In genomic region chr15:29747837-29748417, GRCh38 we compare ENCODE assay signal across 11 cellular contexts.
DNase-seq lines count a peak whose midpoint lies in the region; ATAC-seq, FAIRE-seq and TF ChIP-seq lines count a peak whose summit lies in the region.
"Had no signal": no experiment of that assay in that cellular context is flagged by ENCODE, and none has a peak within 500 bp of the region (broad histone marks: within the 10 kb centered on the region; RNA-seq: fewer than 3 reads in every experiment).

No MANE protein-coding gene starts in this region.

- H3K9me3 ChIP-seq in K562 (replicated peaks; ENCODE audit: control insufficient read depth, insufficient read depth, low read depth, low read length) (no peaks in the 10 kb centered on the region), lower lobe of right lung (no peaks in the 10 kb centered on the region)

- no peak for FAIRE-seq in K562 (lab: Jason Lieb, UNC)
- no peak for FAIRE-seq in GM19239 (lab: Jason Lieb, UNC)

- H3K27ac ChIP-seq in K562 (ENCODE audit: extremely low read depth, low read depth, low read length) (no peak overlapping the region), lower lobe of right lung (no peak overlapping the region)

- no peak overlapping the region for H3K4me3 ChIP-seq in AG09309 (ENCODE audit: control insufficient read depth, low read depth, low read length)
- H3K4me3 ChIP-seq in K562, result no peak overlapping the region
- H3K4me3 ChIP-seq in lower lobe of right lung, result no peak overlapping the region

- TF ChIP-seq CTCF in AG09309 (IDR thresholded peaks at IDR 0.05; ENCODE audit: control insufficient read depth, insufficient read depth, low read depth, low read length, missing control alignments) (peak; percentile 9), K562 (IDR thresholded peaks at IDR 0.05 in 2 of 3, conservative IDR thresholded peaks at IDR 0.05 in 1 of 3; ENCODE audit: insufficient read depth in 2 of 3, low read depth in 1 of 3, low read length in 3 of 3) (peak in 2 of 3 experiments; percentile 16 to 55; a peak in 3 of 6 replicates), lower lobe of right lung (IDR thresholded peaks at IDR 0.05) (peak; percentile 44)

- H3K27me3 Mint-ChIP-seq in stimulated activated naive CD8-positive, alpha-beta T cell treated with anti-CD3 and anti-CD28 coated beads, Interleukin-15, amount 100 ng/mL, for 72 hours, result peaks cover 19% of the 10 kb centered on the region
- H3K27me3 Mint-ChIP-seq: naive B cell had no signal

- DNase-seq in AG09309 (ENCODE audit: low read depth) (no peak), HS-27A (ENCODE audit: low read depth) (peak; percentile 8), K562 (ENCODE audit: extremely low read depth in 1 of 4, low spot score in 3 of 4) (no peak), lower lobe of right lung (no peak), NCI-H2196 treated with DMSO at 0.1 percent for 48 hours (lab: John Stamatoyannopoulos, UW; ENCODE audit: unreplicated experiment) (no peak), GM19239 (ENCODE audit: insufficient read length, low spot score) (no peak), NCI-H1417 treated with DMSO at 0.1 percent for 48 hours (lab: John Stamatoyannopoulos, UW) (no peak)
- no peak for DNase-seq in stimulated activated naive CD8-positive, alpha-beta T cell treated with anti-CD3 and anti-CD28 coated beads, Interleukin-15, amount 100 ng/mL, for 72 hours
- DNase-seq: amygdala, naive B cell, NCI-H1105 treated with DMSO at 0.1 percent for 48 hours had no signal

- H3K9me3 Mint-ChIP-seq in stimulated activated naive CD8-positive, alpha-beta T cell treated with anti-CD3 and anti-CD28 coated beads, Interleukin-15, amount 100 ng/mL, for 72 hours, result no peaks in the 10 kb centered on the region
- H3K9me3 Mint-ChIP-seq: naive B cell had no signal

- H3K27ac Mint-ChIP-seq in stimulated activated naive CD8-positive, alpha-beta T cell treated with anti-CD3 and anti-CD28 coated beads, Interleukin-15, amount 100 ng/mL, for 72 hours, result no peak overlapping the region
- H3K27ac Mint-ChIP-seq: naive B cell had no signal

- H3K36me3 ChIP-seq in K562 (ENCODE audit: control insufficient read depth, insufficient read depth, low read length) (peaks cover 8% of the 10 kb centered on the region; the same call in 2 of the 3 replicates), lower lobe of right lung (peaks cover 9% of the 10 kb centered on the region)

- H3K27me3 ChIP-seq in K562 (ENCODE audit: control insufficient read depth in 2 of 2, insufficient read depth in 2 of 2, low read length in 2 of 2), result no peaks in the 10 kb centered on the region
- H3K27me3 ChIP-seq in lower lobe of right lung (ENCODE audit: low read depth), result no peaks in the 10 kb centered on the region

- TF ChIP-seq EP300 in K562 (IDR thresholded peaks at IDR 0.05; ENCODE audit: low read length), result no peak

- TF ChIP-seq POLR2A in K562 (conservative IDR thresholded peaks at IDR 0.05), result no peak

- H3K4me1 ChIP-seq in K562 (replicated peaks in 1 of 2; ENCODE audit: control insufficient read depth in 2 of 2, insufficient read depth in 2 of 2, low read length in 2 of 2), result no peaks in the 10 kb centered on the region
- no peaks in the 10 kb centered on the region for H3K4me1 ChIP-seq in lower lobe of right lung

- H4K20me1 ChIP-seq in K562 (replicated peaks; ENCODE audit: control insufficient read depth, insufficient read depth, low read length), result 0 out of 2 replicates have a peak, but pooled peaks cover 3% of the 10 kb centered on the region

- peak; percentile 46 to 62 for TF ChIP-seq RAD21 in K562 (CRISPR knock-in tag; conservative IDR thresholded peaks at IDR 0.05 in 1 of 2, IDR thresholded peaks at IDR 0.05 in 1 of 2)

- no peaks in the 10 kb centered on the region for H3K4me1 Mint-ChIP-seq in stimulated activated naive CD8-positive, alpha-beta T cell treated with anti-CD3 and anti-CD28 coated beads, Interleukin-15, amount 100 ng/mL, for 72 hours
- H3K4me1 Mint-ChIP-seq: naive B cell had no signal

- CTCF ChIA-PET in K562 (lab: Yijun Ruan, JAX; ENCODE audit: low intra/inter-chr PET ratio), result interaction anchor here (0.7 to 1.9 kb wide), 4 partner anchors 176 to 327 kb away, joined by 3 to 18 read pairs (median 4); no protein-coding TSS in a partner anchor

- in situ Hi-C loops in K562 (cut with MboI), result no loop called here

- 60% methylated on average over 3 of the region's 3 CpGs for WGBS in K562 (ENCODE audit: insufficient coverage, low coverage, missing lambda C conversion rate)

- no peaks in the 10 kb centered on the region for H3K79me2 ChIP-seq in K562 (ENCODE audit: control insufficient read depth, insufficient read depth, low read length)

- H3K9ac ChIP-seq in K562 (ENCODE audit: insufficient read depth in 1 of 2, low read depth in 2 of 2, low read length in 2 of 2), result no peak overlapping the region

- POLR2A ChIA-PET in K562 (lab: Yijun Ruan, JAX), result interaction anchor here (0.6 kb wide), 1 partner anchor 179 kb away, joined by 3 read pairs; no protein-coding TSS in a partner anchor

- H3K4me3 Mint-ChIP-seq in stimulated activated naive CD8-positive, alpha-beta T cell treated with anti-CD3 and anti-CD28 coated beads, Interleukin-15, amount 100 ng/mL, for 72 hours, result no peak overlapping the region
- H3K4me3 Mint-ChIP-seq: naive B cell had no signal

- no peak for ATAC-seq in K562
- no peak for ATAC-seq in lower lobe of right lung
- ATAC-seq in stimulated activated naive CD8-positive, alpha-beta T cell treated with anti-CD3 and anti-CD28 coated beads, Interleukin-15, amount 100 ng/mL, for 72 hours, result no peak

- intact Hi-C loops in K562 (cut with micrococcal nuclease), result loop anchor here (1.0 kb wide), 1 partner anchor 178 kb away; no protein-coding TSS in a partner anchor
- intact Hi-C loops in lower lobe of right lung (cut with DNase I), result no loop called here

- BruUV-seq in K562 (replicated peaks; lab: Mats Ljungman, UMichigan), result no TSS peak

- H3K4me2 ChIP-seq in K562 (ENCODE audit: insufficient read depth, low read length), result no peak overlapping the region

- no peaks in the 10 kb centered on the region for H3K9me1 ChIP-seq in K562 (ENCODE audit: control insufficient read depth, insufficient read depth, low read length)

- H2AFZ ChIP-seq in K562 (ENCODE audit: low read depth, low read length), result no peak overlapping the region

TF ChIP-seq in K562, 482 proteins besides CTCF, POLR2A, EP300 and RAD21:
- TF ChIP-seq CEBPB (tag; IDR thresholded peaks at IDR 0.05) (peak; percentile 71; the same call in 1 of the 2 replicates), CEBPG (CRISPR knock-in tag; IDR thresholded peaks at IDR 0.05) (no peak), CEBPG (tag; conservative IDR thresholded peaks at IDR 0.05 in 1 of 2, IDR thresholded peaks at IDR 0.05 in 1 of 2) (peak; percentile 55 to 71; a peak in 3 of 4 replicates), ESRRB (CRISPR knock-in tag; IDR thresholded peaks at IDR 0.05; ENCODE audit: borderline replicate concordance) (no peak)
- TF ChIP-seq, protein P1, sequence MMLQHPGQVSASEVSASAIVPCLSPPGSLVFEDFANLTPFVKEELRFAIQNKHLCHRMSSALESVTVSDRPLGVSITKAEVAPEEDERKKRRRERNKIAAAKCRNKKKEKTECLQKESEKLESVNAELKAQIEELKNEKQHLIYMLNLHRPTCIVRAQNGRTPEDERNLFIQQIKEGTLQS (IDR thresholded peaks at IDR 0.05), result peak; percentile 28; the same call in 1 of the 2 replicates
- TF ChIP-seq, protein P1 (CRISPR knock-in tag; conservative IDR thresholded peaks at IDR 0.05), result no peak
